Comparison of ENCODE assay signal across 17 cellular contexts in genomic region chr3:159532577-159532976, GRCh38.
"Had no signal": no experiment of that assay in that cellular context is flagged by ENCODE, and none has a peak within 500 bp of the region (broad histone marks: within the 10 kb centered on the region; RNA-seq: fewer than 3 reads in every experiment).

No MANE protein-coding gene starts in this region.

- H3K36me3 ChIP-seq: esophagus muscularis mucosa, left ventricle myocardium inferior, prostate gland, spleen had no signal

- H3K4me1 ChIP-seq: esophagus muscularis mucosa, left ventricle myocardium inferior, prostate gland, spleen had no signal

- DNase-seq: activated CD4-positive, alpha-beta memory T cell treated with anti-CD3 and anti-CD28 coated beads for 36 hours; activated gamma-delta T cell treated with Interleukin-2 at 50 U/mL for 16 hours; activated naive CD8-positive, alpha-beta T cell treated with anti-CD3 and anti-CD28 coated beads for 36 hours; activated T-cell treated with anti-CD3 and anti-CD28 coated beads, Interleukin-2, amount 50 U/mL, for 48 hours; aorta; foreskin fibroblast; head of caudate nucleus; left ventricle myocardium inferior; nucleus accumbens; spleen; stimulated activated CD4-positive, alpha-beta T cell treated with anti-CD3 and anti-CD28 coated beads, Interleukin-1b, Interleukin-23, amount 100 ng/mL, for 48 hours; trophoblast cell had no signal

- H3K27ac ChIP-seq: esophagus muscularis mucosa, left ventricle myocardium inferior, prostate gland, spleen had no signal

- H3K4me3 ChIP-seq: esophagus muscularis mucosa, left ventricle myocardium inferior, prostate gland, spleen had no signal

- H3K27me3 ChIP-seq: esophagus muscularis mucosa, spleen had no signal

- ATAC-seq: natural killer cell treated with Interleukin-12 subunit alpha and Interleukin-12 subunit beta and Interleukin-15 and Interleukin-18, amount 100 ng/mL, for 72 hours; sciatic nerve; stimulated activated memory B cell treated with anti-CD40 and anti-IgM and Interleukin-4, amounts not matched to agents 10 μg/mL and 1 μg/mL and 100 μg/mL, for 72 hours had no signal

- H3K9me3 ChIP-seq: esophagus muscularis mucosa, left ventricle myocardium inferior, prostate gland, spleen had no signal
